Comparison of ENCODE assay signal across 13 cellular contexts in the genomic region with DNA sequence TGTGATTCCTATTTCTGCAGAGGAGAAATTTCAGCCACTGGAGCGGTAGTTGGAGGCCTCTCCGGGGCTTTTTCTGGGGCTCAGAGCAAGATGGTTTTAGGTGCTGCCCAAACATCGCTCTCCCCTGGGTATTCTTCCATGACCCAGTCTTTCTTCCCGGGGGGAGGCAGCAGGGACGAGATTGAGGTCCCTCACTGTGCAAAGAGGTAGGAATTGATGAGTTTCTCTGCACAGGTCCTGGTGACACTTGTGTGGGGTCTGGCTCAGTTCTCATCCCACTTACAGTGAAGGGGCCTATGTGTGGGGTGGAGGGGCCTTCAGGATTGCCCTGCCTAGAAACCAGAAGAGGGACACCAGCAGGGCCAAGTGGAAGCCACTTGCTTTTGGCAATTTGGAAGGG.
DNase-seq lines count a peak whose midpoint lies in the region; ATAC-seq and TF ChIP-seq lines count a peak whose summit lies in the region.
"Had no signal": no experiment of that assay in that cellular context is flagged by ENCODE, and none has a peak within 500 bp of the region (broad histone marks: within the 10 kb centered on the region; RNA-seq: fewer than 3 reads in every experiment).

No MANE protein-coding gene starts in this region.

- H3K27me3 ChIP-seq in layer of hippocampus (ENCODE audit: control insufficient read depth, insufficient read depth, low read length) (no peaks in the 10 kb centered on the region), prostate gland (replicated peaks; ENCODE audit: insufficient read depth) (peaks cover 6% of the 10 kb centered on the region)

- WGBS in prostate gland: 71% methylated on average over 5 of the region's 5 CpGs

- TF ChIP-seq POLR2A in prostate gland (IDR thresholded peaks at IDR 0.05): no peak

- H3K4me1 ChIP-seq in prostate gland (replicated peaks): no peaks in the 10 kb centered on the region

- intact Hi-C loops in sciatic nerve (cut with DNase I): no loop called here
- intact Hi-C loops in prostate gland (cut with DNase I): no loop called here

- no peak overlapping the region for H3K4me3 ChIP-seq in prostate gland

- no peak for DNase-seq in caudate nucleus (lab: John Stamatoyannopoulos, UW)
- DNase-seq in sciatic nerve (ENCODE audit: low spot score): peak; percentile 23
- DNase-seq in stimulated activated CD4-positive, alpha-beta T cell treated with anti-CD3 and anti-CD28 coated beads, Interleukin-15, amount 100 ng/mL, for 24 hours: no peak
- no peak for DNase-seq in prostate gland (ENCODE audit: low spot score)
- DNase-seq in NCI-H2196 (lab: John Stamatoyannopoulos, UW; ENCODE audit: unreplicated experiment): no peak
- DNase-seq in NCI-H1105 (lab: John Stamatoyannopoulos, UW): no peak
- DNase-seq: C1 segment of cervical spinal cord; Calu3; CD4-positive, alpha-beta T cell; DMS 273 treated with DMSO at 0.1 percent for 48 hours; HCEC 1CT; HFFc6 had no signal

- H3K27ac ChIP-seq in caudate nucleus (ENCODE audit: low read depth, low read length) (peak overlapping the region; percentile 79), layer of hippocampus (ENCODE audit: low read depth, low read length) (peak overlapping the region; percentile 14), prostate gland (no peak overlapping the region)

- no peak for ATAC-seq in sciatic nerve

- no peaks in the 10 kb centered on the region for H3K9me3 ChIP-seq in prostate gland

- no peak for TF ChIP-seq CTCF in prostate gland (IDR thresholded peaks at IDR 0.05)

- no peaks in the 10 kb centered on the region for H3K36me3 ChIP-seq in prostate gland

Comparison
In these comparisons a context has a peak if more than half of its experiments do, and no peak if none do; other contexts are left out.
1. H3K27ac ChIP-seq: peak in caudate nucleus (single experiment) and layer of hippocampus (single experiment); none in prostate gland (0 of 2).